In the genomic region with DNA sequence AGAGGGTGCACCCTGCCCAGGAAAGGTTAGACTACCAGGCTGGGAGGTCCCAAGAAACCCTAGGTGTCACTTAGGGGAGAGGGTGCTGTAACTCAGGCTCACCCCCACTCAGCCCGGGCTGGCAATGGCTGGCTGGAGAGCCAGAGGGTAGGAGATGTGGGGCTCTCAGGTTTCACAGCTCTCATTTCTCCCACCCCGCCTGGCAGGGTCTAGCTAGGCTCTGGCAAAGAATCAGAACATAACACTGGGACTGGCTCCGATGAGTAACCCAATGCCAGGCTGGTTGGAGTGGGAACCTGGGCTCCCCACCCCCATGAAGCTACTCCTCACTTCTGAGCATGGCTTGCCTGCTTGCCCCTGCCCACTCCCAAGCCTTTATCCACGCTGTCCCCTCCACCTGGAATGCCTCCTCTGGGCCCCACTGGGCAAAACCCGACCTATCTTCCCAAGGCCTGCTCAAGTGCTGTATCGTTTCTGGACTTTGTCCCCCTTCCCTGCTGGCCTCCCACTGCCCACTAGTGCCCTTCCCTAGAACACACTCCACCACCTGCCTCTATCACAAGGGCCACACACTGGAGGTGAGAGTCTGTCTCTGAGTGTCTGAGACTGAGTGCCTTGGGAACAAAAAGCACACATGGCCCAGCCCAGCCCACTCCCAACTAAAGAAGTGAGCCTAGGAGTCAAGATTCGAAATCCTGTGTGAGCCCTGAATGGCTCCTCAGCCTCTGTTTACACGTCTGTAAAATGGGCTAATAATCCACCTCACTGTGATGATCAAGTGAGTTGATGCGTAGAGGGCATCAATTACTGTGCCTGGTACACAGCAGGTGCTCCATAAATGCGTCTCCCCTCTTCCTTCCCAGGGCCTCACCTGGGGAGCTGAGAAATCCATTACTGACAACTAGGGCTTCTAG, we compare ENCODE assay signal across 2 cellular contexts.
TF ChIP-seq lines count a peak whose summit lies in the region.

No MANE protein-coding gene starts in this region.

TF ChIP-seq in GM23338, 12 proteins besides CTCF, POLR2A, EP300 and RAD21 (continues in another document):
- TF ChIP-seq, protein P1, sequence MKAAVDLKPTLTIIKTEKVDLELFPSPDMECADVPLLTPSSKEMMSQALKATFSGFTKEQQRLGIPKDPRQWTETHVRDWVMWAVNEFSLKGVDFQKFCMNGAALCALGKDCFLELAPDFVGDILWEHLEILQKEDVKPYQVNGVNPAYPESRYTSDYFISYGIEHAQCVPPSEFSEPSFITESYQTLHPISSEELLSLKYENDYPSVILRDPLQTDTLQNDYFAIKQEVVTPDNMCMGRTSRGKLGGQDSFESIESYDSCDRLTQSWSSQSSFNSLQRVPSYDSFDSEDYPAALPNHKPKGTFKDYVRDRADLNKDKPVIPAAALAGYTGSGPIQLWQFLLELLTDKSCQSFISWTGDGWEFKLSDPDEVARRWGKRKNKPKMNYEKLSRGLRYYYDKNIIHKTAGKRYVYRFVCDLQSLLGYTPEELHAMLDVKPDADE (IDR thresholded peaks at IDR 0.05) = no peak
- TF ChIP-seq POLR2AphosphoS5 (IDR thresholded peaks at IDR 0.05; ENCODE audit: low read depth) (no peak), STAT1 (IDR thresholded peaks at IDR 0.05; ENCODE audit: unreplicated experiment) (no peak), ZNF114 (CRISPR knock-in tag; IDR thresholded peaks at IDR 0.05) (no peak), JUNB (IDR thresholded peaks at IDR 0.05; ENCODE audit: unreplicated experiment) (no peak), ZNF331 (CRISPR knock-in tag; IDR thresholded peaks at IDR 0.05; ENCODE audit: low read depth) (no peak)
- TF ChIP-seq, protein P2, sequence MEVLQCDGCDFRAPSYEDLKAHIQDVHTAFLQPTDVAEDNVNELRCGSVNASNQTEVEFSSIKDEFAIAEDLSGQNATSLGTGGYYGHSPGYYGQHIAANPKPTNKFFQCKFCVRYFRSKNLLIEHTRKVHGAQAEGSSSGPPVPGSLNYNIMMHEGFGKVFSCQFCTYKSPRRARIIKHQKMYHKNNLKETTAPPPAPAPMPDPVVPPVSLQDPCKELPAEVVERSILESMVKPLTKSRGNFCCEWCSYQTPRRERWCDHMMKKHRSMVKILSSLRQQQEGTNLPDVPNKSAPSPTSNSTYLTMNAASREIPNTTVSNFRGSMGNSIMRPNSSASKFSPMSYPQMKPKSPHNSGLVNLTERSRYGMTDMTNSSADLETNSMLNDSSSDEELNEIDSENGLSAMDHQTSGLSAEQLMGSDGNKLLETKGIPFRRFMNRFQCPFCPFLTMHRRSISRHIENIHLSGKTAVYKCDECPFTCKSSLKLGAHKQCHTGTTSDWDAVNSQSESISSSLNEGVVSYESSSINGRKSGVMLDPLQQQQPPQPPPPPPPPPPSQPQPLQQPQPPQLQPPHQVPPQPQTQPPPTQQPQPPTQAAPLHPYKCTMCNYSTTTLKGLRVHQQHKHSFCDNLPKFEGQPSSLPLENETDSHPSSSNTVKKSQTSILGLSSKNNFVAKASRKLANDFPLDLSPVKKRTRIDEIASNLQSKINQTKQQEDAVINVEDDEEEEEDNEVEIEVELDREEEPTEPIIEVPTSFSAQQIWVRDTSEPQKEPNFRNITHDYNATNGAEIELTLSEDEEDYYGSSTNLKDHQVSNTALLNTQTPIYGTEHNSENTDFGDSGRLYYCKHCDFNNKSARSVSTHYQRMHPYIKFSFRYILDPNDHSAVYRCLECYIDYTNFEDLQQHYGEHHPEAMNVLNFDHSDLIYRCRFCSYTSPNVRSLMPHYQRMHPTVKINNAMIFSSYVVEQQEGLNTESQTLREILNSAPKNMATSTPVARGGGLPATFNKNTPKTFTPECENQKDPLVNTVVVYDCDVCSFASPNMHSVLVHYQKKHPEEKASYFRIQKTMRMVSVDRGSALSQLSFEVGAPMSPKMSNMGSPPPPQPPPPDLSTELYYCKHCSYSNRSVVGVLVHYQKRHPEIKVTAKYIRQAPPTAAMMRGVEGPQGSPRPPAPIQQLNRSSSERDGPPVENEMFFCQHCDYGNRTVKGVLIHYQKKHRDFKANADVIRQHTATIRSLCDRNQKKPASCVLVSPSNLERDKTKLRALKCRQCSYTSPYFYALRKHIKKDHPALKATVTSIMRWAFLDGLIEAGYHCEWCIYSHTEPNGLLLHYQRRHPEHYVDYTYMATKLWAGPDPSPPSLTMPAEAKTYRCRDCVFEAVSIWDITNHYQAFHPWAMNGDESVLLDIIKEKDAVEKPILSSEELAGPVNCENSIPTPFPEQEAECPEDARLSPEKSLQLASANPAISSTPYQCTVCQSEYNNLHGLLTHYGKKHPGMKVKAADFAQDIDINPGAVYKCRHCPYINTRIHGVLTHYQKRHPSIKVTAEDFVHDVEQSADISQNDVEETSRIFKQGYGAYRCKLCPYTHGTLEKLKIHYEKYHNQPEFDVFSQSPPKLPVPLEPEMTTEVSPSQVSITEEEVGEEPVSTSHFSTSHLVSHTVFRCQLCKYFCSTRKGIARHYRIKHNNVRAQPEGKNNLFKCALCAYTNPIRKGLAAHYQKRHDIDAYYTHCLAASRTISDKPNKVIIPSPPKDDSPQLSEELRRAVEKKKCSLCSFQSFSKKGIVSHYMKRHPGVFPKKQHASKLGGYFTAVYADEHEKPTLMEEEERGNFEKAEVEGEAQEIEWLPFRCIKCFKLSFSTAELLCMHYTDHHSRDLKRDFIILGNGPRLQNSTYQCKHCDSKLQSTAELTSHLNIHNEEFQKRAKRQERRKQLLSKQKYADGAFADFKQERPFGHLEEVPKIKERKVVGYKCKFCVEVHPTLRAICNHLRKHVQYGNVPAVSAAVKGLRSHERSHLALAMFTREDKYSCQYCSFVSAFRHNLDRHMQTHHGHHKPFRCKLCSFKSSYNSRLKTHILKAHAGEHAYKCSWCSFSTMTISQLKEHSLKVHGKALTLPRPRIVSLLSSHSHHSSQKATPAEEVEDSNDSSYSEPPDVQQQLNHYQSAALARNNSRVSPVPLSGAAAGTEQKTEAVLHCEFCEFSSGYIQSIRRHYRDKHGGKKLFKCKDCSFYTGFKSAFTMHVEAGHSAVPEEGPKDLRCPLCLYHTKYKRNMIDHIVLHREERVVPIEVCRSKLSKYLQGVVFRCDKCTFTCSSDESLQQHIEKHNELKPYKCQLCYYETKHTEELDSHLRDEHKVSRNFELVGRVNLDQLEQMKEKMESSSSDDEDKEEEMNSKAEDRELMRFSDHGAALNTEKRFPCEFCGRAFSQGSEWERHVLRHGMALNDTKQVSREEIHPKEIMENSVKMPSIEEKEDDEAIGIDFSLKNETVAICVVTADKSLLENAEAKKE (CRISPR knock-in tag; IDR thresholded peaks at IDR 0.05) = no peak

TF ChIP-seq in SK-N-SH treated with all-trans-retinoic acid at 6 μM for 48 hours, 23 proteins besides CTCF, POLR2A, EP300 and RAD21:
- no peak for TF ChIP-seq OSR1 (CRISPR knock-in tag; IDR thresholded peaks at IDR 0.05)
- no peak for TF ChIP-seq ZNF70 (CRISPR knock-in tag; IDR thresholded peaks at IDR 0.05)
- TF ChIP-seq, protein P3, sequence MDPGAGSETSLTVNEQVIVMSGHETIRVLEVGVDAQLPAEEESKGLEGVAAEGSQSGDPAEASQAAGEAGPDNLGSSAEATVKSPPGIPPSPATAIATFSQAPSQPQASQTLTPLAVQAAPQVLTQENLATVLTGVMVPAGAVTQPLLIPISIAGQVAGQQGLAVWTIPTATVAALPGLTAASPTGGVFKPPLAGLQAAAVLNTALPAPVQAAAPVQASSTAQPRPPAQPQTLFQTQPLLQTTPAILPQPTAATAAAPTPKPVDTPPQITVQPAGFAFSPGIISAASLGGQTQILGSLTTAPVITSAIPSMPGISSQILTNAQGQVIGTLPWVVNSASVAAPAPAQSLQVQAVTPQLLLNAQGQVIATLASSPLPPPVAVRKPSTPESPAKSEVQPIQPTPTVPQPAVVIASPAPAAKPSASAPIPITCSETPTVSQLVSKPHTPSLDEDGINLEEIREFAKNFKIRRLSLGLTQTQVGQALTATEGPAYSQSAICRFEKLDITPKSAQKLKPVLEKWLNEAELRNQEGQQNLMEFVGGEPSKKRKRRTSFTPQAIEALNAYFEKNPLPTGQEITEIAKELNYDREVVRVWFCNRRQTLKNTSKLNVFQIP (CRISPR knock-in tag; IDR thresholded peaks at IDR 0.05; ENCODE audit: borderline replicate concordance, low read depth) = no peak
- TF ChIP-seq, protein P4, sequence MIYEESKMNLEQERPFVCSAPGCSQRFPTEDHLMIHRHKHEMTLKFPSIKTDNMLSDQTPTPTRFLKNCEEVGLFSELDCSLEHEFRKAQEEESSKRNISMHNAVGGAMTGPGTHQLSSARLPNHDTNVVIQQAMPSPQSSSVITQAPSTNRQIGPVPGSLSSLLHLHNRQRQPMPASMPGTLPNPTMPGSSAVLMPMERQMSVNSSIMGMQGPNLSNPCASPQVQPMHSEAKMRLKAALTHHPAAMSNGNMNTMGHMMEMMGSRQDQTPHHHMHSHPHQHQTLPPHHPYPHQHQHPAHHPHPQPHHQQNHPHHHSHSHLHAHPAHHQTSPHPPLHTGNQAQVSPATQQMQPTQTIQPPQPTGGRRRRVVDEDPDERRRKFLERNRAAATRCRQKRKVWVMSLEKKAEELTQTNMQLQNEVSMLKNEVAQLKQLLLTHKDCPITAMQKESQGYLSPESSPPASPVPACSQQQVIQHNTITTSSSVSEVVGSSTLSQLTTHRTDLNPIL (CRISPR knock-in tag; IDR thresholded peaks at IDR 0.05; ENCODE audit: low read depth) = no peak
- TF ChIP-seq TCF4 (CRISPR knock-in tag; IDR thresholded peaks at IDR 0.05; ENCODE audit: borderline replicate concordance) = no peak
- TF ChIP-seq TOX (CRISPR knock-in tag; IDR thresholded peaks at IDR 0.05; ENCODE audit: borderline replicate concordance) = no peak
- TF ChIP-seq, protein P5, sequence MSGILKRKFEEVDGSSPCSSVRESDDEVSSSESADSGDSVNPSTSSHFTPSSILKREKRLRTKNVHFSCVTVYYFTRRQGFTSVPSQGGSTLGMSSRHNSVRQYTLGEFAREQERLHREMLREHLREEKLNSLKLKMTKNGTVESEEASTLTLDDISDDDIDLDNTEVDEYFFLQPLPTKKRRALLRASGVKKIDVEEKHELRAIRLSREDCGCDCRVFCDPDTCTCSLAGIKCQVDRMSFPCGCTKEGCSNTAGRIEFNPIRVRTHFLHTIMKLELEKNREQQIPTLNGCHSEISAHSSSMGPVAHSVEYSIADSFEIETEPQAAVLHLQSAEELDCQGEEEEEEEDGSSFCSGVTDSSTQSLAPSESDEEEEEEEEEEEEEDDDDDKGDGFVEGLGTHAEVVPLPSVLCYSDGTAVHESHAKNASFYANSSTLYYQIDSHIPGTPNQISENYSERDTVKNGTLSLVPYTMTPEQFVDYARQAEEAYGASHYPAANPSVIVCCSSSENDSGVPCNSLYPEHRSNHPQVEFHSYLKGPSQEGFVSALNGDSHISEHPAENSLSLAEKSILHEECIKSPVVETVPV (CRISPR knock-in tag; IDR thresholded peaks at IDR 0.05) = no peak
